23 cellular contexts compared by ENCODE assay signal in genomic region chr12:114993202-114993601, GRCh38.
A peak's percentile ranks its signal among the peaks of the same experiment; 100 is the strongest.
DNase-seq lines count a peak whose midpoint lies in the region; TF ChIP-seq lines count a peak whose summit lies in the region.
"Had no signal": no experiment of that assay in that cellular context is flagged by ENCODE, and none has a peak within 500 bp of the region (broad histone marks: within the 10 kb centered on the region; RNA-seq: fewer than 3 reads in every experiment).

No MANE protein-coding gene starts in this region.

- no peak overlapping the region for H3K56ac ChIP-seq in H9 (ENCODE audit: insufficient read length, low read depth, low read length)

- H3K36me3 Mint-ChIP-seq in nephron (ENCODE audit: low read depth) = peaks cover 4% of the 10 kb centered on the region
- H3K36me3 Mint-ChIP-seq in H9 (ENCODE audit: insufficient read depth in 1 of 3, low read depth in 3 of 3) = peaks cover 6 to 13% (median 6%) of the 10 kb centered on the region in 3 experiments
- H3K36me3 Mint-ChIP-seq: CD4-positive, CD25-positive, alpha-beta regulatory T cell had no signal

- H2BK5ac ChIP-seq in H9 (ENCODE audit: insufficient read length, low read length) = no peak overlapping the region

- no peak overlapping the region for H3K18ac ChIP-seq in H9 (ENCODE audit: insufficient read length, low read depth, low read length)

- H4K5ac ChIP-seq in H9 (ENCODE audit: insufficient read length, low read depth, low read length) = no peak overlapping the region

- no peak overlapping the region for H3K23ac ChIP-seq in H9 (ENCODE audit: insufficient read length, low read depth, low read length)

- peak overlapping the region; percentile 18; the same call in 1 of the 2 replicates for H3K27ac ChIP-seq in VCaP
- H3K27ac ChIP-seq in H9 (ENCODE audit: insufficient read length, low read depth, low read length) = no peak overlapping the region
- H3K27ac ChIP-seq: GM23248, KMS-11, RWPE1 had no signal

- H3T11ph ChIP-seq in H9 (ENCODE audit: low read length) = no peak overlapping the region

- no peak overlapping the region for H3K4me2 ChIP-seq in H9 (ENCODE audit: insufficient read depth, insufficient read length, low read length)
- H3K4me2 ChIP-seq: KMS-11 had no signal

- H4K91ac ChIP-seq in H9 (ENCODE audit: insufficient read length, low read depth, low read length) = no peak overlapping the region

- DNase-seq in EH (ENCODE audit: low read depth) (peak; percentile 62), M059J (ENCODE audit: low read depth) (peak; percentile 18), NCI-H748 treated with DMSO at 0.1 percent for 48 hours (lab: John Stamatoyannopoulos, UW) (no peak), H9 (no peak)
- DNase-seq in activated T-cell treated with anti-CD3 and anti-CD28 coated beads, Interleukin-2, amount 50 U/mL, for 1 hour = no peak
- DNase-seq: BE2C; CD4-positive, CD25-positive, alpha-beta regulatory T cell; COR-L47; DND-41; GM23248; HCEC 1CT; MV-4-11; NCI-H1105 treated with DMSO at 0.1 percent for 48 hours; NCI-H1694; NCI-H2081 treated with DMSO at 0.1 percent for 48 hours; NCI-H446 treated with DMSO at 0.1 percent for 48 hours; NCI-H526 treated with DMSO at 0.1 percent for 48 hours; SIG-M5 had no signal

- H3K4ac ChIP-seq in H9 (ENCODE audit: low read depth, low read length) = no peak overlapping the region

- no peak overlapping the region for H2BK120ac ChIP-seq in H9 (ENCODE audit: low read depth, low read length, poor library complexity, severe bottlenecking)

- H3K79me1 ChIP-seq in H9 (ENCODE audit: insufficient read depth, low read depth, low read length, poor library complexity, severe bottlenecking) = no peaks in the 10 kb centered on the region

- peak overlapping the region; percentile 46 to 93 (median 83) for H3K27ac Mint-ChIP-seq in nephron
- no peak overlapping the region for H3K27ac Mint-ChIP-seq in H9
- H3K27ac Mint-ChIP-seq: CD4-positive, CD25-positive, alpha-beta regulatory T cell; T-helper 1 cell treated with Interleukin-12 subunit alpha and Interleukin-12 subunit beta and Interleukin-4 antibody, amounts not matched to agents 30 μg/mL and 1 μg/mL, for 36 hours had no signal

- peaks cover 8% of the 10 kb centered on the region for H3K9me3 Mint-ChIP-seq in nephron
- H3K9me3 Mint-ChIP-seq in H9 = peaks cover 12 to 17% of the 10 kb centered on the region in 2 experiments

- no peak overlapping the region for H2AFZ ChIP-seq in H9 (ENCODE audit: low read length)
- H2AFZ ChIP-seq: GM23248 had no signal

- H3K4me1 Mint-ChIP-seq in nephron (peaks cover 59% of the 10 kb centered on the region), H9 (peaks cover 9 to 15% of the 10 kb centered on the region in 2 experiments)
- H3K4me1 Mint-ChIP-seq: CD4-positive, CD25-positive, alpha-beta regulatory T cell had no signal

- H4K8ac ChIP-seq in H9 (replicated peaks; ENCODE audit: insufficient read length, low read depth, low read length) = no peak overlapping the region

- H4K20me1 ChIP-seq in H9 (ENCODE audit: control insufficient read depth, insufficient read depth, insufficient read length) = no peaks in the 10 kb centered on the region

- H2AK5ac ChIP-seq in H9 (ENCODE audit: insufficient read length, low read length) = no peak overlapping the region

- no peak overlapping the region for H2BK12ac ChIP-seq in H9 (ENCODE audit: insufficient read length, low read depth, low read length)

- no CpG with 5 or more reads among the region's 3 CpGs for WGBS in H9 (ENCODE audit: extremely low coverage, insufficient read length, low lambda C conversion rate)

- no peaks in the 10 kb centered on the region; the same call in 1 of the 2 replicates for H3K4me1 ChIP-seq in H9 (ENCODE audit: insufficient read depth, low read length)

- no peak overlapping the region for H3K14ac ChIP-seq in H9 (ENCODE audit: insufficient read depth, low read length)

- H3K27me3 Mint-ChIP-seq in nephron (ENCODE audit: low read depth) (no peaks in the 10 kb centered on the region), H9 (ENCODE audit: low read depth) (no peaks in the 10 kb centered on the region; the same call in 1 of the 2 replicates)
- H3K27me3 Mint-ChIP-seq: CD4-positive, CD25-positive, alpha-beta regulatory T cell had no signal

- H2BK15ac ChIP-seq in H9 (ENCODE audit: low read depth, low read length) = no peak overlapping the region

- H3K27me3 ChIP-seq in H9 (ENCODE audit: insufficient read depth, low read length) = no peaks in the 10 kb centered on the region
- H3K27me3 ChIP-seq: BE2C had no signal

- peaks cover 13% of the 10 kb centered on the region for H3K9me3 ChIP-seq in H9 (ENCODE audit: control insufficient read depth, low read depth, low read length)
- H3K9me3 ChIP-seq: BE2C had no signal

- no peak overlapping the region for H3K9ac ChIP-seq in H9 (ENCODE audit: extremely low read depth, insufficient read length, low read length)
- H3K9ac ChIP-seq: GM23248, KMS-11 had no signal

- H3K4me3 Mint-ChIP-seq in nephron (no peak overlapping the region), H9 (no peak overlapping the region)
- H3K4me3 Mint-ChIP-seq: CD4-positive, CD25-positive, alpha-beta regulatory T cell; T-helper 1 cell treated with Interleukin-12 subunit alpha and Interleukin-12 subunit beta and Interleukin-4 antibody, amounts not matched to agents 30 μg/mL and 1 μg/mL, for 36 hours had no signal

- TF ChIP-seq CTCF in VCaP (conservative IDR thresholded peaks at IDR 0.05) = no peak
- TF ChIP-seq CTCF in nephron (IDR thresholded peaks at IDR 0.05; ENCODE audit: unreplicated experiment in 3 of 3) = no peak
- no peak for TF ChIP-seq CTCF in H9 (conservative IDR thresholded peaks at IDR 0.05)

- no peaks in the 10 kb centered on the region for H3K23me2 ChIP-seq in H9 (ENCODE audit: insufficient read length, low read depth, low read length, poor library complexity, severe bottlenecking)

- no peaks in the 10 kb centered on the region for H3K79me2 ChIP-seq in H9 (ENCODE audit: insufficient read depth, low read length)

- H2BK20ac ChIP-seq in H9 (ENCODE audit: low read depth, low read length, poor library complexity, severe bottlenecking) = no peak overlapping the region

Comparison
In these comparisons a context has a peak if more than half of its experiments do, and no peak if none do; other contexts are left out.
1. DNase-seq: peak in EH (single experiment) and M059J (single experiment); none in NCI-H748 treated with DMSO at 0.1 percent for 48 hours (single experiment), activated T-cell treated with anti-CD3 and anti-CD28 coated beads, Interleukin-2, amount 50 U/mL, for 1 hour (single experiment) and H9 (single experiment).
2. H3K27ac Mint-ChIP-seq: peak in nephron (3 of 3); none in H9 (0 of 3).